Comparison of ENCODE assay signal across 8 cellular contexts in genomic region chr17:4899341-4900230, GRCh38. TPM values are rescaled to one million over a fixed set of nuclear protein-coding genes. Genes with fewer than 3 reads are reported as not detected.
DNase-seq lines count a peak whose midpoint lies in the region; ATAC-seq and TF ChIP-seq lines count a peak whose summit lies in the region.

Gene C17orf107, plus strand, starts transcription at chr17:4899536. Its CDS starts 227 bp downstream, at chr17:4899763.

- H3K9me3 ChIP-seq in adipocyte (ENCODE audit: control insufficient read depth, low read length) (no peaks in the 10 kb centered on the region), right atrium auricular region (no peaks in the 10 kb centered on the region), vagina (no peaks in the 10 kb centered on the region)

- ATAC-seq in GM21367 (IDR thresholded peaks at IDR 0.05; ENCODE audit: unreplicated experiment) = no peak

- peak within 1 kb of the TSS; percentile 79 for H3K4me3 ChIP-seq in adipocyte (ENCODE audit: low read length)
- H3K4me3 ChIP-seq in right atrium auricular region = peak within 1 kb of the TSS; percentile 42 to 53
- H3K4me3 ChIP-seq in retinal pigment epithelial cell (ENCODE audit: low read length) = peak within 1 kb of the TSS; percentile 60
- H3K4me3 ChIP-seq in vagina = peak within 1 kb of the TSS; percentile 50 to 56

- peak in 1 of 2 donors; percentile 10 for TF ChIP-seq CTCF in right atrium auricular region (IDR thresholded peaks at IDR 0.05)
- TF ChIP-seq CTCF in retinal pigment epithelial cell (conservative IDR thresholded peaks at IDR 0.05; ENCODE audit: low read depth, low read length) = no peak
- TF ChIP-seq CTCF in vagina (IDR thresholded peaks at IDR 0.05) = no peak

- TF ChIP-seq POLR2A in vagina (IDR thresholded peaks at IDR 0.05) = no peak

- H3K27me3 ChIP-seq in adipocyte (replicated peaks; ENCODE audit: control insufficient read depth, insufficient read depth, low read length) (peaks cover 6% of the 10 kb centered on the region), right atrium auricular region (no peaks in the 10 kb centered on the region), vagina (no peaks in the 10 kb centered on the region)

- H3K9ac ChIP-seq in adipocyte (ENCODE audit: low read length) = peak within 1 kb of the TSS; percentile 67

- H3K4me1 ChIP-seq in adipocyte (ENCODE audit: control insufficient read depth, insufficient read depth, low read length) (peaks cover 6% of the 10 kb centered on the region), right atrium auricular region (peaks cover 0 to 54% of the 10 kb centered on the region in 2 donors), vagina (peaks cover 29% of the 10 kb centered on the region)

- peak within 1 kb of the TSS; percentile 46 to 82 for H3K27ac ChIP-seq in right atrium auricular region
- H3K27ac ChIP-seq in vagina = peak within 1 kb of the TSS; percentile 10

- peak; percentile 1 for DNase-seq in DMS153 treated with DMSO at 0.1 percent for 48 hours (lab: John Stamatoyannopoulos, UW; ENCODE audit: unreplicated experiment)
- no peak for DNase-seq in DMS153 (lab: John Stamatoyannopoulos, UW)
- peak; percentile 71 for DNase-seq in SIG-M5 treated with dmso at 0.1 percent for 504 hours (lab: John Stamatoyannopoulos, UW; ENCODE audit: unreplicated experiment)
- peak; percentile 72 for DNase-seq in adipocyte (ENCODE audit: low read depth)
- peak; percentile 88 for DNase-seq in right atrium auricular region (ENCODE audit: low spot score)
- DNase-seq in retinal pigment epithelial cell (ENCODE audit: low read depth) = no peak
- DNase-seq in vagina (ENCODE audit: extremely low spot score in 2 of 2) = no peak

- peaks cover 22% of the 10 kb centered on the region for H3K36me3 ChIP-seq in adipocyte (ENCODE audit: control insufficient read depth, insufficient read depth, low read length, severe bottlenecking)
- peaks cover 31% of the 10 kb centered on the region for H3K36me3 ChIP-seq in right atrium auricular region
- H3K36me3 ChIP-seq in vagina = peaks cover 0 to 30% of the 10 kb centered on the region in 2 donors

- intact Hi-C loops in vagina (cut with DNase I) = loop anchor here (10.0 kb wide), 1 partner anchor 165 kb away; no protein-coding TSS in a partner anchor

RNA-seq across cellular contexts. Expression of gene C17orf107, which starts in this region (rescaled TPM):
- 1 to 10 TPM; 1.7 to 4.2 TPM for total RNA-seq in right atrium auricular region
- total RNA-seq in vagina = 1.7 TPM

Comparison
In these comparisons a context has a peak if more than half of its experiments do, and no peak if none do; other contexts are left out.
1. DNase-seq: peak in DMS153 treated with DMSO at 0.1 percent for 48 hours (single experiment), SIG-M5 treated with dmso at 0.1 percent for 504 hours (single experiment), adipocyte (single experiment) and right atrium auricular region (single experiment); none in DMS153 (single experiment), retinal pigment epithelial cell (single experiment) and vagina (0 of 2).
2. Peak in every context shown above with its lines, with median percentiles within 50 percentile points of each other: H3K4me3 ChIP-seq.